8 cellular contexts compared by ENCODE assay signal in the genomic region with DNA sequence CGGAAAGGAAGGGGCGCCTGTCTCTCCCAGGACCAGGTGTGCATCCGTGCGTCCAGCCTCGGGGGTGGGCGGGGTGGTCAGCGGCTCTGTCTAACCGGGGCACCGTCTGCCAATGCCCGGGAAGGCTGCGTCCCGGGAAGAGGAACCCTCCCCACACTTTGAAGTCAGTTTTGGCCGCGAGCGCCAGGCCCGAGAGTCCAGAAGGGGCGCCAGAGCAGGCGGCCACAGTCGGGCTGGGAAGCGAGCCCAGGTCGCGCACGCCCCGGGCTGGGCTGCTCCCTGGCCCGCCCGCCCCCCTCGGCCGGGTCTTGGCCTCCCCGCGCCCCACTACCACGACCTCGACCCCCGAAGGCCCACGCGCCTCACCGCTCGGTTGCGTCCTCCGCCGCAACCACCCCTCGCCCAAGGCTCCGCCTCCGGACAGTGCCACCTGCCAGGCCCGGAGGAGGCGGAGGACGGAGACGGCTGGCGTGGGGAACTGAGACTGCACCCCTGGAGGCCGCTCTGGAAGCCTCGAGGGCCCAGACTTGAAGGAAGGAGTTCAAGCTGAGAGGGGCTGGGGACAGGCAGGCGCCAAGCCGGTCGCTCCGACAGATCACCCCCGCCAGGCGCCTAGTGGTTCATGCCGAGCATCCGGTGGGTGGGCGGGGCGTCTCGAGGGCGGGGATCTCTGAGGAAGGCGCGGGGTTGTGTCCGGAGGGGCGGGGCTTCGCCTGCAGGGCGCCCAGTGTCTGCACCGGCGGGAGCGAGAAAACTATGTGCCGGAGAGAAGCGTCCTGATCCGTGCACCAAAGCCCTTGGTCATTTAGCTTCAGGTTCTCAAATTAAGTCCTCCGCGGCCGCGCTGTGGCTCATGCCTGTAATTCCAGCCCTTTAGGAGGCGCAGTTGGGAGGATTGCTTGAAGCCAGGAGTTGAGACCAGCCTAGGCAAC. TPM values are rescaled to one million over a fixed set of nuclear protein-coding genes. Genes with fewer than 3 reads are reported as not detected.
DNase-seq lines count a peak whose midpoint lies in the region; TF ChIP-seq lines count a peak whose summit lies in the region.

TSS of gene BRAT1 (minus strand) at position 404 of the 932 bp plus-strand sequence. CDS start 1,093 bp downstream, outside the sequence.

- WGBS in suprapubic skin: 0% methylated on average over 12 of the region's 79 CpGs

- DNase-seq in GM06990 (ENCODE audit: extremely low read depth, insufficient read length) (peak; percentile 92), HFF-Myc (ENCODE audit: extremely low read depth, low read depth) (peak; percentile 77), NAMALWA (ENCODE audit: low spot score) (peak; percentile 97), SK-N-DZ (ENCODE audit: low spot score) (peak; percentile 97), germinal center (ENCODE audit: low spot score) (peak; percentile 97), nucleus accumbens (lab: John Stamatoyannopoulos, UW) (peak in 55 of 56 donors; percentile 67 to 97 (median 91)), suprapubic skin (ENCODE audit: low spot score in 2 of 2) (peak; percentile 99 to 100)
- peak; percentile 98 for DNase-seq in activated naive CD4-positive, alpha-beta T cell treated with anti-CD3 and anti-CD28 coated beads, Interleukin-2, amount 10 ng/mL, durations not matched to agents 7 days and 5 days

- H3K27ac Mint-ChIP-seq in activated naive CD4-positive, alpha-beta T cell treated with anti-CD3 and anti-CD28 coated beads, Interleukin-2, amount 10 ng/mL, durations not matched to agents 7 days and 5 days: peak within 1 kb of the TSS; percentile 92

- peaks cover 48% of the 10 kb centered on the region for H3K4me1 Mint-ChIP-seq in activated naive CD4-positive, alpha-beta T cell treated with anti-CD3 and anti-CD28 coated beads, Interleukin-2, amount 10 ng/mL, durations not matched to agents 7 days and 5 days

- H3K27ac ChIP-seq in suprapubic skin: peak within 1 kb of the TSS; percentile 98

- H3K36me3 ChIP-seq in GM06990 (ENCODE audit: control insufficient read depth, insufficient read depth, low read length): no peaks in the 10 kb centered on the region
- peaks cover 3% of the 10 kb centered on the region for H3K36me3 ChIP-seq in suprapubic skin

- no peaks in the 10 kb centered on the region for H3K27me3 ChIP-seq in GM06990 (replicated peaks; ENCODE audit: control insufficient read depth, insufficient read depth, low read length)
- H3K27me3 ChIP-seq in suprapubic skin: no peaks in the 10 kb centered on the region

- no peaks in the 10 kb centered on the region for H3K27me3 Mint-ChIP-seq in activated naive CD4-positive, alpha-beta T cell treated with anti-CD3 and anti-CD28 coated beads, Interleukin-2, amount 10 ng/mL, durations not matched to agents 7 days and 5 days

- H3K9me3 ChIP-seq in suprapubic skin: no peaks in the 10 kb centered on the region

- TF ChIP-seq CTCF in GM06990 (IDR thresholded peaks at IDR 0.05; ENCODE audit: insufficient read depth, low read length, poor library complexity, severe bottlenecking) (peak; percentile 38), HFF-Myc (IDR thresholded peaks at IDR 0.05; ENCODE audit: low read depth, low read length, missing control alignments) (peak; percentile 38), suprapubic skin (IDR thresholded peaks at IDR 0.05) (peak in 1 of 2 donors; percentile 60)

- CTCF ChIA-PET in activated naive CD4-positive, alpha-beta T cell treated with anti-CD3 and anti-CD28 coated beads, Interleukin-2, amount 10 ng/mL, durations not matched to agents 7 days and 5 days (lab: Charles Lee): no interaction called here

- no peak for TF ChIP-seq EP300 in suprapubic skin (IDR thresholded peaks at IDR 0.05)

- H3K4me3 Mint-ChIP-seq in activated naive CD4-positive, alpha-beta T cell treated with anti-CD3 and anti-CD28 coated beads, Interleukin-2, amount 10 ng/mL, durations not matched to agents 7 days and 5 days: peak within 1 kb of the TSS; percentile 87

- peaks cover 22% of the 10 kb centered on the region for H3K36me3 Mint-ChIP-seq in activated naive CD4-positive, alpha-beta T cell treated with anti-CD3 and anti-CD28 coated beads, Interleukin-2, amount 10 ng/mL, durations not matched to agents 7 days and 5 days

- peak in 1 of 2 donors; percentile 40 for TF ChIP-seq POLR2A in suprapubic skin (IDR thresholded peaks at IDR 0.05)

- H3K4me3 ChIP-seq in GM06990 (replicated peaks; ENCODE audit: low read depth, low read length) (peak within 1 kb of the TSS; percentile 82), HFF-Myc (replicated peaks; ENCODE audit: low read depth, low read length) (peak within 1 kb of the TSS; percentile 77), suprapubic skin (peak within 1 kb of the TSS; percentile 88)

- peaks cover 54% of the 10 kb centered on the region for H3K4me1 ChIP-seq in suprapubic skin

- H3K9me3 Mint-ChIP-seq in activated naive CD4-positive, alpha-beta T cell treated with anti-CD3 and anti-CD28 coated beads, Interleukin-2, amount 10 ng/mL, durations not matched to agents 7 days and 5 days: no peaks in the 10 kb centered on the region

RNA-seq across cellular contexts. Expression of gene BRAT1, which starts in this region (rescaled TPM):
- polyA plus RNA-seq in SK-N-DZ (2014; cell fraction: cytosol; rRNA removed): 76.1 and 82.5 TPM in 2 replicates
- polyA plus RNA-seq in SK-N-DZ (2014; cell fraction: nucleus; rRNA removed): 306 and 317 TPM in 2 replicates
- total RNA-seq in suprapubic skin: 10 to 100 TPM; 51.5 to 79.3 (median 63.3) TPM

Comparison
In these comparisons a context has a peak if more than half of its experiments do, and no peak if none do; other contexts are left out.
1. Peak in every context shown above with its lines: DNase-seq, H3K4me3 ChIP-seq and H3K27ac ChIP-seq.